8 cellular contexts compared by ENCODE assay signal in genomic region chr17:67245694-67246397, GRCh38. TPM values are rescaled to one million over a fixed set of nuclear protein-coding genes. Genes with fewer than 3 reads are reported as not detected.
DNase-seq lines count a peak whose midpoint lies in the region; ATAC-seq and TF ChIP-seq lines count a peak whose summit lies in the region.

No MANE protein-coding gene starts in this region.

- peak overlapping the region; percentile 73 for H3K4me3 ChIP-seq in CD8-positive, alpha-beta memory T cell (ENCODE audit: low read length)
- peak overlapping the region; percentile 90 for H3K4me3 ChIP-seq in LNCaP clone FGC (ENCODE audit: low read depth, low read length)
- peak overlapping the region; percentile 66 for H3K4me3 ChIP-seq in mucosa of stomach (ENCODE audit: low read length)
- H3K4me3 ChIP-seq in tibial nerve: peak overlapping the region; percentile 73 to 98 (median 90)

- H3K27me3 Mint-ChIP-seq in CD8-positive, alpha-beta memory T cell: no peaks in the 10 kb centered on the region
- peaks cover 13% of the 10 kb centered on the region for H3K27me3 Mint-ChIP-seq in endothelial cell (ENCODE audit: unreplicated experiment)

- peak overlapping the region; percentile 96 for H3K9ac ChIP-seq in mucosa of stomach (ENCODE audit: low read length)

- no peaks in the 10 kb centered on the region for H3K36me3 ChIP-seq in CD8-positive, alpha-beta memory T cell (ENCODE audit: insufficient read depth, low read length)
- H3K36me3 ChIP-seq in mucosa of stomach (ENCODE audit: control insufficient read depth, insufficient read depth, low read length) (no peaks in the 10 kb centered on the region), tibial nerve (no peaks in the 10 kb centered on the region)

- ATAC-seq in HG02588 (IDR thresholded peaks at IDR 0.05; ENCODE audit: unreplicated experiment): no peak
- no peak for ATAC-seq in HG02870 (IDR thresholded peaks at IDR 0.05; ENCODE audit: unreplicated experiment)

- CTCF ChIA-PET in CD8-positive, alpha-beta memory T cell (lab: Charles Lee): interaction anchor here (1.2 to 1.7 kb wide), 2 partner anchors 19 to 47 kb away, joined by 3 to 5 read pairs; no protein-coding TSS in a partner anchor

- no peak for TF ChIP-seq EP300 in tibial nerve (IDR thresholded peaks at IDR 0.05)

- H3K27ac ChIP-seq in CD8-positive, alpha-beta memory T cell (ENCODE audit: low read depth, low read length): peak overlapping the region; percentile 81
- peak overlapping the region; percentile 29 to 91 (median 84) for H3K27ac ChIP-seq in tibial nerve

- peaks cover 41% of the 10 kb centered on the region for H3K4me1 ChIP-seq in CD8-positive, alpha-beta memory T cell (ENCODE audit: insufficient read depth, low read length)
- H3K4me1 ChIP-seq in mucosa of stomach (ENCODE audit: control insufficient read depth, insufficient read depth, low read length) (peaks cover 17% of the 10 kb centered on the region), tibial nerve (peaks cover 0 to 42% (median 7%) of the 10 kb centered on the region in 4 donors)

- 2% methylated on average over 52 to 53 of the region's 75 CpGs for whole genome bisulfite sequencing in tibial nerve, 2 donors

- TF ChIP-seq CTCF in LNCaP clone FGC (IDR thresholded peaks at IDR 0.05; ENCODE audit: control insufficient read depth, extremely low read depth, insufficient read depth) (no peak), endothelial cell (IDR thresholded peaks at IDR 0.05; ENCODE audit: unreplicated experiment) (no peak), tibial nerve (IDR thresholded peaks at IDR 0.05) (no peak)

- DNase-seq in CD8-positive, alpha-beta memory T cell: peak; percentile 37 to 67 (median 43)
- DNase-seq in LNCaP clone FGC (ENCODE audit: low read depth): no peak
- DNase-seq in activated CD8-positive, alpha-beta memory T cell treated with anti-CD3 and anti-CD28 coated beads for 24 hours: peak; percentile 71
- DNase-seq in endothelial cell (ENCODE audit: low spot score): peak; percentile 53
- DNase-seq in tibial nerve (ENCODE audit: low spot score in 2 of 2): no peak

- H3K27me3 ChIP-seq in CD8-positive, alpha-beta memory T cell (ENCODE audit: insufficient read depth, low read length, poor library complexity, severe bottlenecking): no peaks in the 10 kb centered on the region
- H3K27me3 ChIP-seq in mucosa of stomach (ENCODE audit: control insufficient read depth, insufficient read depth, low read length) (no peaks in the 10 kb centered on the region), tibial nerve (no peaks in the 10 kb centered on the region)

- H3K9me3 Mint-ChIP-seq in CD8-positive, alpha-beta memory T cell: no peaks in the 10 kb centered on the region
- no peaks in the 10 kb centered on the region for H3K9me3 Mint-ChIP-seq in endothelial cell (ENCODE audit: unreplicated experiment)

- H3K4me3 Mint-ChIP-seq in CD8-positive, alpha-beta memory T cell: peak overlapping the region; percentile 90 to 96 (median 91)
- H3K4me3 Mint-ChIP-seq in endothelial cell (ENCODE audit: unreplicated experiment): peak overlapping the region; percentile 91

- H3K36me3 Mint-ChIP-seq in CD8-positive, alpha-beta memory T cell: peaks cover 4 to 27% (median 4%) of the 10 kb centered on the region in 3 donors
- peaks cover 14% of the 10 kb centered on the region for H3K36me3 Mint-ChIP-seq in endothelial cell (ENCODE audit: low read depth, unreplicated experiment)

- POLR2A ChIA-PET in CD8-positive, alpha-beta memory T cell (lab: Charles Lee): interaction anchor here (0.5 to 1.6 kb wide), 7 partner anchors 13 to 1722 kb away, joined by 3 to 13 read pairs (median 3); no protein-coding TSS in a partner anchor

- no peak for TF ChIP-seq POLR2A in tibial nerve (IDR thresholded peaks at IDR 0.05)

- peaks cover 48 to 57% (median 55%) of the 10 kb centered on the region in 3 donors for H3K4me1 Mint-ChIP-seq in CD8-positive, alpha-beta memory T cell
- peaks cover 17% of the 10 kb centered on the region for H3K4me1 Mint-ChIP-seq in endothelial cell (ENCODE audit: unreplicated experiment)

- H3K27ac Mint-ChIP-seq in CD8-positive, alpha-beta memory T cell: peak overlapping the region; percentile 76 to 97 (median 95)
- no peak overlapping the region for H3K27ac Mint-ChIP-seq in endothelial cell (ENCODE audit: unreplicated experiment)

- no peaks in the 10 kb centered on the region for H3K9me3 ChIP-seq in CD8-positive, alpha-beta memory T cell (ENCODE audit: low read length)
- no peaks in the 10 kb centered on the region for H3K9me3 ChIP-seq in mucosa of stomach (ENCODE audit: control insufficient read depth, low read length)
- H3K9me3 ChIP-seq in tibial nerve: no peaks in the 10 kb centered on the region

RNA-seq across cellular contexts. Expression of gene HELZ, which starts 0.8 kb away (rescaled TPM):
- total RNA-seq in CD8-positive, alpha-beta memory T cell: 10 to 100 TPM; 56.4 to 62.5 TPM
- 85.0 TPM for polyA plus RNA-seq in CD8-positive, alpha-beta memory T cell
- 57.0 TPM for total RNA-seq in endothelial cell (ENCODE audit: unreplicated experiment)
- total RNA-seq in tibial nerve: 10 to 100 TPM; 47.3 to 95.4 (median 61.3) TPM

Comparison
In these comparisons a context has a peak if more than half of its experiments do, and no peak if none do; other contexts are left out.
1. DNase-seq: peak in CD8-positive, alpha-beta memory T cell (5 of 5), activated CD8-positive, alpha-beta memory T cell treated with anti-CD3 and anti-CD28 coated beads for 24 hours (single experiment) and endothelial cell (single experiment); none in LNCaP clone FGC (single experiment) and tibial nerve (0 of 2).
2. Peak in every context shown above with its lines, with median percentiles within 50 percentile points of each other: H3K4me3 ChIP-seq.